In the genomic region with DNA sequence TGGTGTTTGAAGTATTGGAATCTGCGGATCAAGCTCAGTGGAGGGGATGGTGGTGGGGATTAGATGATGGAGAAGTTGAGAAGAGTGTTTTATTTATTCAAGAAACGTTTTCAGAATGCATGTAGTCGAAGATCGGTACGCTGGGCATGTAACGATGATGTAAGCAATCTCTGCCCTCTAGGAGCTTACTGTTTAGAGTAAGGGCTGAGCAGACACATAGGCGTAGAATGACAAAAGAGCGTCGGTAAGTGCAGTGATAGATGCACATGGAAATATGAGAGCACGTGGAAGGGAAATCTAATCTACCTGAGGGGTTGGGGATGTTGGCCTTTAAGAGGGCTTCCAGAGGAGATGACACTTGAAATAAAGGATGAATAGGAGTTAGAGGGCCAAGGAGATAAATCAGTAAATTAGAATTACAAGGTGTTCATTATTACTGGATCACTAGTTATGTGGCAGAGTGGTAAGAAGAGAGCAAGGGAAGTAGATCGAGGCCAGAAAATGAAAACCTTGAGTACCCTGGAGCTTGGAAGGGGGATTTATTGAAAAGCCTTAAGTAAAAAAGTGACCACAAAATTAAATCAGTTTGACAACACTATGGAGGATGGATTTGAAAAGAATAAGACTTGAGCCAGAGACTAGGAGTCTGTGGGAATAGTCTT, we compare ENCODE assay signal across 8 cellular contexts. TPM values are rescaled to one million over a fixed set of nuclear protein-coding genes. Genes with fewer than 3 reads are reported as not detected.
A peak's percentile ranks its signal among the peaks of the same experiment; 100 is the strongest.
DNase-seq lines count a peak whose midpoint lies in the region; ATAC-seq and TF ChIP-seq lines count a peak whose summit lies in the region.

No MANE protein-coding gene starts in this region.

- H3K36me3 ChIP-seq in GM23248 (ENCODE audit: low read depth) (no peaks in the 10 kb centered on the region), adipocyte (ENCODE audit: control insufficient read depth, insufficient read depth, low read length, severe bottlenecking) (no peaks in the 10 kb centered on the region), thoracic aorta (no peaks in the 10 kb centered on the region)

- peak overlapping the region; percentile 80 for H3K9ac ChIP-seq in GM23248
- peak overlapping the region; percentile 93 for H3K9ac ChIP-seq in adipocyte (ENCODE audit: low read length)

- H3K27ac ChIP-seq in GM23248 (no peak overlapping the region), thoracic aorta (peak overlapping the region; percentile 70 to 73)

- DNase-seq in GM23248 = peak; percentile 44
- DNase-seq in LNCaP clone FGC (ENCODE audit: low read depth) = no peak
- DNase-seq in adipocyte (ENCODE audit: low read depth) = peak; percentile 31
- peak; percentile 35 for DNase-seq in iris pigment epithelial cell (ENCODE audit: low read depth)
- DNase-seq in thoracic aorta (ENCODE audit: low spot score) = no peak
- DNase-seq in activated CD4-positive, alpha-beta T cell treated with anti-CD3 and anti-CD28 coated beads, Interleukin-2, amount 50 U/mL, for 4 hours = no peak
- DNase-seq in hypothalamus (lab: John Stamatoyannopoulos, UW) = no peak

- H3K27me3 ChIP-seq in GM23248 (replicated peaks; ENCODE audit: insufficient read depth) = no peaks in the 10 kb centered on the region
- H3K27me3 ChIP-seq in adipocyte (replicated peaks; ENCODE audit: control insufficient read depth, insufficient read depth, low read length) = no peaks in the 10 kb centered on the region
- no peaks in the 10 kb centered on the region for H3K27me3 ChIP-seq in thoracic aorta (replicated peaks; ENCODE audit: insufficient read depth)

- H3K4me1 ChIP-seq in GM23248 (ENCODE audit: insufficient read depth) = peaks cover 29% of the 10 kb centered on the region
- peaks cover 39% of the 10 kb centered on the region for H3K4me1 ChIP-seq in adipocyte (ENCODE audit: control insufficient read depth, insufficient read depth, low read length)
- H3K4me1 ChIP-seq in thoracic aorta (ENCODE audit: control insufficient read depth in 1 of 2, low read depth in 2 of 2) = peaks cover 12 to 34% of the 10 kb centered on the region in 2 donors

- peaks cover 44% of the 10 kb centered on the region for H3K79me2 ChIP-seq in GM23248 (ENCODE audit: insufficient read depth)

- in situ Hi-C loops in GM23248 (cut with MboI) = no loop called here

- H3K9me3 ChIP-seq in GM23248 (ENCODE audit: low read depth) (no peaks in the 10 kb centered on the region), adipocyte (ENCODE audit: control insufficient read depth, low read length) (no peaks in the 10 kb centered on the region), thoracic aorta (no peaks in the 10 kb centered on the region)

- TF ChIP-seq CTCF in GM12875 (IDR thresholded peaks at IDR 0.05; ENCODE audit: borderline replicate concordance, insufficient read depth, low read depth, low read length) (no peak), LNCaP clone FGC (IDR thresholded peaks at IDR 0.05; ENCODE audit: control insufficient read depth, extremely low read depth, insufficient read depth) (no peak), thoracic aorta (IDR thresholded peaks at IDR 0.05) (no peak)

- peak overlapping the region; percentile 99 for H2AFZ ChIP-seq in GM23248

- H4K20me1 ChIP-seq in GM23248 (ENCODE audit: insufficient read depth) = no peaks in the 10 kb centered on the region

- H3K9me2 ChIP-seq in GM23248 (ENCODE audit: insufficient read depth) = no peaks in the 10 kb centered on the region

- 10 to 13% methylated on average over 11 of the region's 11 CpGs for WGBS in GM23248 (ENCODE audit: low coverage in 1 of 2, low lambda C conversion rate in 2 of 2, missing lambda C conversion rate in 2 of 2), 2 experiments

- peaks cover 27% of the 10 kb centered on the region for H3F3A ChIP-seq in GM23248 (ENCODE audit: insufficient read depth)

- H3K4me3 ChIP-seq in GM12875 (ENCODE audit: low read depth, low read length) = peak overlapping the region; percentile 65
- peak overlapping the region; percentile 90 for H3K4me3 ChIP-seq in GM23248
- H3K4me3 ChIP-seq in LNCaP clone FGC (ENCODE audit: low read depth, low read length) = peak overlapping the region; percentile 79
- peak overlapping the region; percentile 98 for H3K4me3 ChIP-seq in adipocyte (ENCODE audit: low read length)
- H3K4me3 ChIP-seq in thoracic aorta = peak overlapping the region; percentile 81

- H3K4me2 ChIP-seq in GM23248 (ENCODE audit: unreplicated experiment) = peak overlapping the region; percentile 97

- no peak for ATAC-seq in thoracic aorta (ENCODE audit: insufficient number of reproducible peaks, low FRiP score, low read depth)

RNA-seq across cellular contexts. Expression of a gene that starts 0.7 kb away (rescaled TPM):
- total RNA-seq in GM23248 (2014; rRNA removed; shearing (Covaris generic)) = 19.1 and 24.2 TPM in 2 replicates
- polyA plus RNA-seq in GM23248 (2016; fragmentation: Nextera tagmentation; extraction: Ambion mirVana) = 16.0 and 21.0 TPM in 2 replicates
- 10 to 100 TPM; 33.6 to 54.0 TPM for total RNA-seq in thoracic aorta

RNA-seq across cellular contexts. Expression of a gene that starts 30.5 kb away (rescaled TPM):
- total RNA-seq in GM23248 (2014; rRNA removed; shearing (Covaris generic)) = 20.5 and 21.8 TPM in 2 replicates
- polyA plus RNA-seq in GM23248 (2016; fragmentation: Nextera tagmentation; extraction: Ambion mirVana) = 7.0 TPM in 2 replicates
- 10 to 100 TPM; 18.4 to 23.1 TPM for total RNA-seq in thoracic aorta

Comparison
In these comparisons a context has a peak if more than half of its experiments do, and no peak if none do; other contexts are left out.
1. DNase-seq: peak in GM23248 (single experiment), adipocyte (single experiment) and iris pigment epithelial cell (single experiment); none in LNCaP clone FGC (single experiment), thoracic aorta (single experiment), activated CD4-positive, alpha-beta T cell treated with anti-CD3 and anti-CD28 coated beads, Interleukin-2, amount 50 U/mL, for 4 hours (0 of 2) and hypothalamus (0 of 51).
2. Peak in every context shown above with its lines, with median percentiles within 50 percentile points of each other: H3K4me3 ChIP-seq.